9 cellular contexts compared by ENCODE assay signal in genomic region chr10:132961864-132962622, GRCh38. TPM values are rescaled to one million over a fixed set of nuclear protein-coding genes. Genes with fewer than 3 reads are reported as not detected.
DNase-seq lines count a peak whose midpoint lies in the region; ATAC-seq, FAIRE-seq and TF ChIP-seq lines count a peak whose summit lies in the region.
"Had no signal": no experiment of that assay in that cellular context is flagged by ENCODE, and none has a peak within 500 bp of the region (broad histone marks: within the 10 kb centered on the region; RNA-seq: fewer than 3 reads in every experiment).

No MANE protein-coding gene starts in this region.

- no peaks in the 10 kb centered on the region for H3K9me3 ChIP-seq in BLaER1
- H3K9me3 ChIP-seq in endothelial cell of umbilical vein (replicated peaks; ENCODE audit: control insufficient read depth, insufficient read depth, low read length) = no peaks in the 10 kb centered on the region

- ATAC-seq in GM19455 (IDR thresholded peaks at IDR 0.05; ENCODE audit: unreplicated experiment) = peak; percentile 72
- no peak for ATAC-seq in HG02885 (IDR thresholded peaks at IDR 0.05; ENCODE audit: poor library complexity, unreplicated experiment)

- POLR2A ChIA-PET in endothelial cell of umbilical vein (lab: Charles Lee) = no interaction called here

- peak; percentile 70 for FAIRE-seq in endothelial cell of umbilical vein (lab: Jason Lieb, UNC)

- no peaks in the 10 kb centered on the region for H3K9me3 Mint-ChIP-seq in mesothelial cell of epicardium

- H3K27me3 Mint-ChIP-seq in mesothelial cell of epicardium (ENCODE audit: low read depth) = peaks cover 13% of the 10 kb centered on the region

- H3K79me2 ChIP-seq in endothelial cell of umbilical vein (ENCODE audit: control insufficient read depth, insufficient read depth, low read length) = no peaks in the 10 kb centered on the region

- DNase-seq in KBM-7 (peak; percentile 24), endothelial cell of umbilical vein (ENCODE audit: low read depth, low spot score) (peak; percentile 74), mesothelial cell of epicardium (ENCODE audit: low spot score in 2 of 2, unreplicated experiment in 2 of 2) (peak; percentile 56 to 78)
- DNase-seq in activated CD8-positive, alpha-beta memory T cell treated with anti-CD3 and anti-CD28 coated beads for 4 hours (ENCODE audit: low read depth in 2 of 2) = peak; percentile 31 to 57
- DNase-seq in stimulated activated CD8-positive, alpha-beta memory T cell treated with anti-CD3 and anti-CD28 coated beads, Interleukin-15, amount 100 ng/mL, for 1 hour (ENCODE audit: low read depth) = peak; percentile 46

- H3K9ac ChIP-seq in BLaER1 = no peak overlapping the region
- peak overlapping the region; percentile 33 for H3K9ac ChIP-seq in endothelial cell of umbilical vein (replicated peaks; ENCODE audit: extremely low read depth, insufficient read depth, low read length)
- H3K9ac ChIP-seq: KMS-11 had no signal

- H3K36me3 ChIP-seq in BLaER1 (no peaks in the 10 kb centered on the region), endothelial cell of umbilical vein (ENCODE audit: control insufficient read depth in 2 of 2, extremely low read depth in 1 of 2, insufficient read depth in 2 of 2, low read length in 2 of 2) (no peaks in the 10 kb centered on the region)

- BruUV-seq in endothelial cell of umbilical vein (replicated peaks; lab: Mats Ljungman, UMichigan) = no TSS peak

- peak overlapping the region; percentile 74 for H2AFZ ChIP-seq in endothelial cell of umbilical vein (ENCODE audit: low read depth, low read length)

- in situ Hi-C loops in KBM-7 (cut with MboI; ENCODE audit: low pct_unique_long_range_greater_than_20kb, low sequenced_read_pairs) = no loop called here

- H3K4me3 Mint-ChIP-seq in mesothelial cell of epicardium = peak overlapping the region; percentile 84

- H4K20me1 ChIP-seq in BLaER1 (peaks cover 20% of the 10 kb centered on the region; the same call in 1 of the 2 replicates), endothelial cell of umbilical vein (replicated peaks; ENCODE audit: control insufficient read depth, extremely low read depth, insufficient read depth, low read length) (no peaks in the 10 kb centered on the region)

- CTCF ChIA-PET in endothelial cell of umbilical vein (lab: Charles Lee) = interaction anchor here (1.2 to 2.1 kb wide), 7 partner anchors 17 to 422 kb away, joined by 3 to 7 read pairs (median 3); partner anchors contain the start of gene CFAP46

- TF ChIP-seq CTCF in endothelial cell of umbilical vein (IDR thresholded peaks at IDR 0.05; ENCODE audit: extremely low read depth in 1 of 2, insufficient read depth in 1 of 2, low read depth in 1 of 2, low read length in 2 of 2) (peak in 1 of 2 donors; percentile 1), mesothelial cell of epicardium (IDR thresholded peaks at IDR 0.05; ENCODE audit: unreplicated experiment) (no peak)

- dilution Hi-C loops in endothelial cell of umbilical vein (cut with MboI; ENCODE audit: extremely low pct_ligation_motif_present, low sequenced_read_pairs) = no loop called here

- H3K27ac Mint-ChIP-seq in mesothelial cell of epicardium = peak overlapping the region; percentile 72

- H3K4me2 ChIP-seq in BLaER1 = peak overlapping the region; percentile 91
- H3K4me2 ChIP-seq in endothelial cell of umbilical vein (ENCODE audit: insufficient read depth, low read length) = peak overlapping the region; percentile 78
- H3K4me2 ChIP-seq: KMS-11 had no signal

- no peaks in the 10 kb centered on the region for H3K9me1 ChIP-seq in endothelial cell of umbilical vein (replicated peaks; ENCODE audit: control insufficient read depth, extremely low read depth, insufficient read depth, low read length)

- peaks cover 25% of the 10 kb centered on the region for H3K4me1 ChIP-seq in BLaER1
- no peaks in the 10 kb centered on the region for H3K4me1 ChIP-seq in endothelial cell of umbilical vein (ENCODE audit: control insufficient read depth, extremely low read depth, insufficient read depth, low read length)

- peaks cover 18% of the 10 kb centered on the region for H3K4me1 Mint-ChIP-seq in mesothelial cell of epicardium

- H3K27me3 ChIP-seq in BLaER1 = peaks cover 26% of the 10 kb centered on the region; the same call in 1 of the 2 replicates
- peaks cover 2% of the 10 kb centered on the region in 2 experiments for H3K27me3 ChIP-seq in endothelial cell of umbilical vein (ENCODE audit: control insufficient read depth in 2 of 2, insufficient read depth in 2 of 2, low read length in 2 of 2)

- no peak for TF ChIP-seq POLR2A in endothelial cell of umbilical vein (IDR thresholded peaks at IDR 0.05; ENCODE audit: low read depth, low read length)

- H3K4me3 ChIP-seq in BLaER1 = peak overlapping the region; percentile 60
- H3K4me3 ChIP-seq in endothelial cell of umbilical vein (replicated peaks in 1 of 3; ENCODE audit: insufficient read depth in 1 of 3, low read depth in 1 of 3, low read length in 3 of 3) = peak overlapping the region; percentile 49 to 64 (median 62)

- H3K27ac ChIP-seq in BLaER1 (no peak overlapping the region), endothelial cell of umbilical vein (ENCODE audit: insufficient read depth, low read depth, low read length) (no peak overlapping the region)
- H3K27ac ChIP-seq: KMS-11 had no signal

- H3K36me3 Mint-ChIP-seq in mesothelial cell of epicardium = no peaks in the 10 kb centered on the region

- intact Hi-C loops in endothelial cell of umbilical vein (cut with micrococcal nuclease) = loop anchor here (1.0 kb wide), 1 partner anchor 20 kb away; the partner anchor contains the start of gene CFAP46

TF ChIP-seq in endothelial cell of umbilical vein, 7 proteins besides CTCF, POLR2A, EP300 and RAD21:
- TF ChIP-seq FOS (IDR thresholded peaks at IDR 0.05; ENCODE audit: borderline replicate concordance, insufficient read depth, low read length) (no peak), GATA2 (IDR thresholded peaks at IDR 0.05; ENCODE audit: insufficient read depth, insufficient read length, low read depth, low read length) (no peak), EZH2 (IDR thresholded peaks at IDR 0.05; ENCODE audit: borderline replicate concordance, low read depth, low read length, severe bottlenecking) (no peak), POLR2AphosphoS5 (IDR thresholded peaks at IDR 0.05; ENCODE audit: insufficient read depth, low read depth, low read length) (no peak), JUN (IDR thresholded peaks at IDR 0.05; ENCODE audit: borderline replicate concordance, insufficient read depth, insufficient read length, low read depth) (no peak), MYC (IDR thresholded peaks at IDR 0.05; ENCODE audit: low read depth, low read length) (no peak)
- TF ChIP-seq, protein P1, sequence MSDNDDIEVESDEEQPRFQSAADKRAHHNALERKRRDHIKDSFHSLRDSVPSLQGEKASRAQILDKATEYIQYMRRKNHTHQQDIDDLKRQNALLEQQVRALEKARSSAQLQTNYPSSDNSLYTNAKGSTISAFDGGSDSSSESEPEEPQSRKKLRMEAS (IDR thresholded peaks at IDR 0.05; ENCODE audit: insufficient read depth, insufficient read length) = no peak

RNA-seq across cellular contexts. Expression of gene CFAP46, which starts 19.7 kb away (rescaled TPM):
- total RNA-seq in endothelial cell of umbilical vein = 0.75 and 1.1 TPM in 2 replicates
- polyA plus RNA-seq in endothelial cell of umbilical vein = 0.88 and 0.98 TPM in 2 replicates
- 1.2 TPM in 2 replicates for polyA plus RNA-seq in endothelial cell of umbilical vein (2011; cell fraction: cytosol; rRNA removed)
- polyA plus RNA-seq in endothelial cell of umbilical vein (2011; cell fraction: nucleus; rRNA removed) = 0.98 and 1.1 TPM in 2 replicates
- polyA plus RNA-seq in endothelial cell of umbilical vein (2012) = 1.4 and 1.6 TPM in 2 replicates
- 0.56 and 0.85 TPM in 2 replicates for polyA minus RNA-seq in endothelial cell of umbilical vein
- polyA minus RNA-seq in endothelial cell of umbilical vein (2011; cell fraction: cytosol; rRNA and poly(A)+ RNA removed) = not detected
- polyA minus RNA-seq in endothelial cell of umbilical vein (2011; cell fraction: nucleus; rRNA and poly(A)+ RNA removed) = 0.38 and 0.72 TPM in 2 replicates
- total RNA-seq in mesothelial cell of epicardium = 3.1 to 4.1 TPM (median 3.2 TPM) in 3 replicates

Comparison
In these comparisons a context has a peak if more than half of its experiments do, and no peak if none do; other contexts are left out.
1. DNase-seq: peak in every context shown above with its lines; median percentile 74 in endothelial cell of umbilical vein; 67 in mesothelial cell of epicardium; 46 in stimulated activated CD8-positive, alpha-beta memory T cell treated with anti-CD3 and anti-CD28 coated beads, Interleukin-15, amount 100 ng/mL, for 1 hour; 44 in activated CD8-positive, alpha-beta memory T cell treated with anti-CD3 and anti-CD28 coated beads for 4 hours; 24 in KBM-7.